22 cellular contexts compared by ENCODE assay signal in the genomic region with DNA sequence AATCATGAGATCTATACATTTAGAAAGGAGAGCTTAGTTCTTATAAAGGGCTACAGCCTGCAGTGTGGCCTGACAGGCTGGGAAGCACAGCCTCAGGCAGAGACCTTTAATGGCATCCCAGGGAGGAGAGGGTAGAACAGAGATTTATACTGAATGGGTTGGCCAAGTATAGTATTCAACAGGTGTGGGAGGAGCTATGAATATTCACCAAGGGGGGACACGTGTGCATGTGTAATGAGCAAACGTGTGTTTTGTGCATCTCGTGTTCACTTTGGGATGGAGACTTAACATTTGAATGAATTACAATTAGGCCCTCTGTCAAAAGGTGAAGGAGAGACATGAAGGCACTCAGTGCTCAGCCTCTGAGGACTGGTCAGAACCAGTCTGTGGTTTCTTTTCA. TPM values are rescaled to one million over a fixed set of nuclear protein-coding genes. Genes with fewer than 3 reads are reported as not detected.
DNase-seq lines count a peak whose midpoint lies in the region; ATAC-seq and TF ChIP-seq lines count a peak whose summit lies in the region.
"Had no signal": no experiment of that assay in that cellular context is flagged by ENCODE, and none has a peak within 500 bp of the region (broad histone marks: within the 10 kb centered on the region; RNA-seq: fewer than 3 reads in every experiment).

No MANE protein-coding gene starts in this region.

- peak overlapping the region; percentile 75 for H3K27ac ChIP-seq in cardiac muscle cell
- no peak overlapping the region for H3K27ac ChIP-seq in sigmoid colon
- H3K27ac ChIP-seq: adrenal gland, heart left ventricle, SK-N-MC, tibial nerve had no signal

- peaks cover 3% of the 10 kb centered on the region for H3K36me3 Mint-ChIP-seq in T-helper 17 cell (ENCODE audit: low read depth)
- H3K36me3 Mint-ChIP-seq in effector memory CD8-positive, alpha-beta T cell (ENCODE audit: insufficient read depth), result peaks cover 48% of the 10 kb centered on the region
- peaks cover 46 to 60% of the 10 kb centered on the region in 2 donors for H3K36me3 Mint-ChIP-seq in stimulated activated naive B cell treated with anti-CD40 and anti-IgM and Interleukin-4, amounts not matched to agents 10 μg/mL and 1 μg/mL and 100 μg/mL, for 72 hours

- H3K27ac Mint-ChIP-seq in T-helper 17 cell, result peak overlapping the region; percentile 93
- peak overlapping the region; percentile 73 to 86 for H3K27ac Mint-ChIP-seq in effector memory CD8-positive, alpha-beta T cell
- no peak overlapping the region for H3K27ac Mint-ChIP-seq in stimulated activated naive B cell treated with anti-CD40 and anti-IgM and Interleukin-4, amounts not matched to agents 10 μg/mL and 1 μg/mL and 100 μg/mL, for 72 hours
- H3K27ac Mint-ChIP-seq: nephron progenitor cell had no signal

- DNase-seq in cardiac muscle cell (ENCODE audit: low read depth in 1 of 2, low spot score in 1 of 2) (no peak), cardiac septum (ENCODE audit: low spot score) (no peak), T-helper 17 cell (no peak), sigmoid colon (no peak), DMS153 (lab: John Stamatoyannopoulos, UW) (no peak)
- DNase-seq in effector memory CD8-positive, alpha-beta T cell, result no peak
- no peak for DNase-seq in stimulated activated naive B cell treated with anti-CD40 and anti-IgM and Interleukin-4, amounts not matched to agents 10 μg/mL and 1 μg/mL and 100 μg/mL, for 72 hours
- DNase-seq: activated CD4-positive, CD25-positive, alpha-beta regulatory T cell treated with anti-CD3 and anti-CD28 coated beads, Interleukin-2, amount 50 U/mL, for 72 hours; adrenal gland; cortex of kidney; heart left ventricle; Kasumi-1; NCI-H1092; NCI-H2029 treated with DMSO at 0.1 percent for 48 hours; NCI-H510A; nephron progenitor cell; posterior cingulate gyrus; stimulated activated naive CD4-positive, alpha-beta T cell treated with Interleukin-2 at 50 U/mL for 16 hours had no signal

- H3K4me1 Mint-ChIP-seq in T-helper 17 cell, result peaks cover 41% of the 10 kb centered on the region
- peaks cover 37 to 42% of the 10 kb centered on the region in 2 donors for H3K4me1 Mint-ChIP-seq in effector memory CD8-positive, alpha-beta T cell (ENCODE audit: low read depth in 2 of 2)
- H3K4me1 Mint-ChIP-seq in stimulated activated naive B cell treated with anti-CD40 and anti-IgM and Interleukin-4, amounts not matched to agents 10 μg/mL and 1 μg/mL and 100 μg/mL, for 72 hours, result peaks cover 27 to 52% of the 10 kb centered on the region in 2 donors

- no peak overlapping the region for H3K4me3 Mint-ChIP-seq in T-helper 17 cell
- peak overlapping the region in 1 of 2 donors; percentile 8 for H3K4me3 Mint-ChIP-seq in effector memory CD8-positive, alpha-beta T cell
- no peak overlapping the region for H3K4me3 Mint-ChIP-seq in stimulated activated naive B cell treated with anti-CD40 and anti-IgM and Interleukin-4, amounts not matched to agents 10 μg/mL and 1 μg/mL and 100 μg/mL, for 72 hours
- H3K4me3 Mint-ChIP-seq: nephron progenitor cell had no signal

- H3K9me3 Mint-ChIP-seq in effector memory CD8-positive, alpha-beta T cell, result no peaks in the 10 kb centered on the region
- peaks cover 2 to 4% of the 10 kb centered on the region in 2 donors for H3K9me3 Mint-ChIP-seq in stimulated activated naive B cell treated with anti-CD40 and anti-IgM and Interleukin-4, amounts not matched to agents 10 μg/mL and 1 μg/mL and 100 μg/mL, for 72 hours
- H3K9me3 Mint-ChIP-seq: nephron progenitor cell had no signal

- WGBS in sigmoid colon, 2 donors, result 86 to 90% methylated on average over 3 of the region's 3 CpGs

- intact Hi-C loops in cardiac septum (cut with DNase I), result no loop called here
- intact Hi-C loops in sigmoid colon (cut with DNase I), result no loop called here

- H3K36me3 ChIP-seq in cardiac muscle cell (peaks cover 9% of the 10 kb centered on the region), sigmoid colon (peaks cover 0 to 23% (median 2%) of the 10 kb centered on the region in 4 donors)

- H3K4me3 ChIP-seq in cardiac muscle cell, result no peak overlapping the region
- no peak overlapping the region for H3K4me3 ChIP-seq in sigmoid colon
- H3K4me3 ChIP-seq: adrenal gland, heart left ventricle, SK-N-MC, tibial nerve had no signal

- no peak for TF ChIP-seq EP300 in sigmoid colon (IDR thresholded peaks at IDR 0.05)

- no peak for TF ChIP-seq POLR2A in sigmoid colon (IDR thresholded peaks at IDR 0.05)

- H3K9me3 ChIP-seq in cardiac muscle cell (ENCODE audit: low read depth), result no peaks in the 10 kb centered on the region
- no peaks in the 10 kb centered on the region for H3K9me3 ChIP-seq in T-helper 17 cell (ENCODE audit: control insufficient read depth, low read length, poor library complexity, severe bottlenecking)
- H3K9me3 ChIP-seq in sigmoid colon, result no peaks in the 10 kb centered on the region
- H3K9me3 ChIP-seq: adrenal gland, heart left ventricle, tibial nerve had no signal

- H3K4me1 ChIP-seq in cardiac muscle cell (ENCODE audit: low read depth) (peaks cover 42% of the 10 kb centered on the region), sigmoid colon (peaks cover 0 to 17% (median 14%) of the 10 kb centered on the region in 4 donors)

- no peak for ATAC-seq in T-helper 17 cell
- no peak for ATAC-seq in effector memory CD8-positive, alpha-beta T cell (replicated peaks)
- ATAC-seq in stimulated activated naive B cell treated with anti-CD40 and anti-IgM and Interleukin-4, amounts not matched to agents 10 μg/mL and 1 μg/mL and 100 μg/mL, for 72 hours (replicated peaks), result no peak
- ATAC-seq: HCT116, heart left ventricle, left lobe of liver had no signal

- H3K27me3 Mint-ChIP-seq in T-helper 17 cell, result no peaks in the 10 kb centered on the region
- no peaks in the 10 kb centered on the region for H3K27me3 Mint-ChIP-seq in effector memory CD8-positive, alpha-beta T cell
- H3K27me3 Mint-ChIP-seq in stimulated activated naive B cell treated with anti-CD40 and anti-IgM and Interleukin-4, amounts not matched to agents 10 μg/mL and 1 μg/mL and 100 μg/mL, for 72 hours, result no peaks in the 10 kb centered on the region

- no peaks in the 10 kb centered on the region for H3K27me3 ChIP-seq in cardiac muscle cell
- no peaks in the 10 kb centered on the region for H3K27me3 ChIP-seq in sigmoid colon
- H3K27me3 ChIP-seq: adrenal gland, heart left ventricle, tibial nerve had no signal

- TF ChIP-seq CTCF in cardiac muscle cell (IDR thresholded peaks at IDR 0.05; ENCODE audit: low read depth, low read length), result no peak
- no peak for TF ChIP-seq CTCF in sigmoid colon (IDR thresholded peaks at IDR 0.05)

RNA-seq across cellular contexts. Expression of a gene that starts 5.2 kb away (rescaled TPM):
- total RNA-seq in cardiac muscle cell, result 28.0 and 35.0 TPM in 2 replicates
- 26.6 and 35.7 TPM in 2 replicates for polyA plus RNA-seq in cardiac muscle cell
- 2.8 TPM for total RNA-seq in cardiac septum
- 10 to 100 TPM; 50.5 to 53.9 TPM for total RNA-seq in T-helper 17 cell
- total RNA-seq in sigmoid colon, result 1 to 10 TPM; 6.4 to 8.3 (median 7.5) TPM
- 10 to 100 TPM in 1 of 3 donors, 1 to 10 TPM in 2; 6.0 to 11.7 (median 6.2) TPM for polyA plus RNA-seq in sigmoid colon

RNA-seq across cellular contexts. Expression of a gene that starts 6.4 kb away (rescaled TPM):
- total RNA-seq in cardiac muscle cell, result 12.3 and 13.1 TPM in 2 replicates
- 14.7 and 20.3 TPM in 2 replicates for polyA plus RNA-seq in cardiac muscle cell
- 1.9 TPM for total RNA-seq in cardiac septum
- total RNA-seq in T-helper 17 cell, result 1 to 10 TPM; 1.1 to 1.9 TPM
- 1 to 10 TPM; 7.8 to 8.9 (median 8.8) TPM for total RNA-seq in sigmoid colon
- 1 to 10 TPM; 7.2 to 9.0 (median 8.3) TPM for polyA plus RNA-seq in sigmoid colon
